Comparison of ENCODE assay signal across 9 cellular contexts in the genomic region with DNA sequence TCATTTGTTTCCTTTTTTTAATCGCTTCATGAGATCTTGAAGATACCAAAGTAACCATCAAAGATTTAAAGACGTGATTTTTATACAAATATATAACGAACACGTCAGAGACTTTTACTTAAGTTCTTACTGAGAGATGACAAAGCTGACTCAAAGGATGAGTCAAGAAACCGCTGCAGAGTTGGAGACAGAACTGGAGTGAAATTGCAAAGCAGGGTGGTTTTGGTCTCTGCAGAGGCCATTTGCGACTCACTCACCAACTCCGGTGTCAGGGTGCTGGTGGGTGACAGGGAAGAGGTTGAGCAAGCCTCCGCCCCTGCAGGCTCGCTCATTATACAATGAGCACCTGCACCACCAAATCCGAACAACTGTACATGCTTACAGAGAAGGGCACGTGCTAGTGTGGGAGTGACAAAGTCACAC.
A peak's percentile ranks its signal among the peaks of the same experiment; 100 is the strongest.
DNase-seq lines count a peak whose midpoint lies in the region; ATAC-seq and TF ChIP-seq lines count a peak whose summit lies in the region.
"Had no signal": no experiment of that assay in that cellular context is flagged by ENCODE, and none has a peak within 500 bp of the region (broad histone marks: within the 10 kb centered on the region; RNA-seq: fewer than 3 reads in every experiment).

No MANE protein-coding gene starts in this region.

- H3K27me3 Mint-ChIP-seq in activated T-helper 1 cell treated with anti-CD3 and anti-CD28 coated beads, Interleukin-12 subunit alpha, Interleukin-12 subunit beta, Interleukin-2, Interleukin-4 antibody, amounts not matched to agents 30 ng/mL and 10 ng/mL and 1 ng/mL, durations not matched to agents 14 hours and 24 hours and 36 hours (ENCODE audit: insufficient read depth) = no peaks in the 10 kb centered on the region
- peaks cover 8% of the 10 kb centered on the region for H3K27me3 Mint-ChIP-seq in neural progenitor cell (ENCODE audit: insufficient read depth, low read depth)

- H4K20me1 ChIP-seq in neural progenitor cell (ENCODE audit: low read depth) = no peaks in the 10 kb centered on the region

- H3K36me3 ChIP-seq in BJ (ENCODE audit: control insufficient read depth, insufficient read depth, low read length) = peaks cover 21% of the 10 kb centered on the region
- peaks cover 98% of the 10 kb centered on the region for H3K36me3 ChIP-seq in KOPT-K1 (ENCODE audit: insufficient read depth, low read length)
- H3K36me3 ChIP-seq in neural progenitor cell = no peaks in the 10 kb centered on the region

- ATAC-seq in HG03432 (IDR thresholded peaks at IDR 0.05; ENCODE audit: unreplicated experiment) = no peak

- H3K79me2 ChIP-seq in neural progenitor cell (ENCODE audit: low read depth) = no peaks in the 10 kb centered on the region

- POLR2A ChIA-PET in BJ (lab: Charles Lee) = no interaction called here

- no peak overlapping the region for H3K4me3 Mint-ChIP-seq in activated T-helper 1 cell treated with anti-CD3 and anti-CD28 coated beads, Interleukin-12 subunit alpha, Interleukin-12 subunit beta, Interleukin-2, Interleukin-4 antibody, amounts not matched to agents 30 ng/mL and 10 ng/mL and 1 ng/mL, durations not matched to agents 14 hours and 24 hours and 36 hours
- no peak overlapping the region for H3K4me3 Mint-ChIP-seq in neural progenitor cell
- H3K4me3 Mint-ChIP-seq: nephron had no signal

- no peak overlapping the region for H3K9ac ChIP-seq in neural progenitor cell

- H3K4me2 ChIP-seq in neural progenitor cell = no peak overlapping the region

- peaks cover 12% of the 10 kb centered on the region for H3F3A ChIP-seq in neural progenitor cell (ENCODE audit: low read depth)

- H3K4me1 Mint-ChIP-seq in activated T-helper 1 cell treated with anti-CD3 and anti-CD28 coated beads, Interleukin-12 subunit alpha, Interleukin-12 subunit beta, Interleukin-2, Interleukin-4 antibody, amounts not matched to agents 30 ng/mL and 10 ng/mL and 1 ng/mL, durations not matched to agents 14 hours and 24 hours and 36 hours (ENCODE audit: low read depth) = peaks cover 7% of the 10 kb centered on the region
- H3K4me1 Mint-ChIP-seq in neural progenitor cell = peaks cover 18% of the 10 kb centered on the region
- H3K4me1 Mint-ChIP-seq: nephron had no signal

- H3K9me3 Mint-ChIP-seq in activated T-helper 1 cell treated with anti-CD3 and anti-CD28 coated beads, Interleukin-12 subunit alpha, Interleukin-12 subunit beta, Interleukin-2, Interleukin-4 antibody, amounts not matched to agents 30 ng/mL and 10 ng/mL and 1 ng/mL, durations not matched to agents 14 hours and 24 hours and 36 hours = no peaks in the 10 kb centered on the region
- H3K9me3 Mint-ChIP-seq in neural progenitor cell = peaks cover 3% of the 10 kb centered on the region
- H3K9me3 Mint-ChIP-seq: nephron had no signal

- H3K4me3 ChIP-seq in BJ (ENCODE audit: low read depth, low read length) = no peak overlapping the region
- no peak overlapping the region for H3K4me3 ChIP-seq in neural progenitor cell

- no peak for TF ChIP-seq CTCF in BJ (IDR thresholded peaks at IDR 0.05; ENCODE audit: insufficient read depth, low read depth, low read length)
- no peak for TF ChIP-seq CTCF in neural progenitor cell (IDR thresholded peaks at IDR 0.05)

- intact Hi-C loops in activated T-helper 1 cell treated with anti-CD3 and anti-CD28 coated beads, Interleukin-12 subunit alpha, Interleukin-12 subunit beta, Interleukin-2, Interleukin-4 antibody, amounts not matched to agents 30 ng/mL and 10 ng/mL and 1 ng/mL, durations not matched to agents 14 hours and 24 hours and 36 hours (cut with micrococcal nuclease) = no loop called here

- peaks cover 11% of the 10 kb centered on the region for H3K4me1 ChIP-seq in neural progenitor cell

- H3K27ac Mint-ChIP-seq in activated T-helper 1 cell treated with anti-CD3 and anti-CD28 coated beads, Interleukin-12 subunit alpha, Interleukin-12 subunit beta, Interleukin-2, Interleukin-4 antibody, amounts not matched to agents 30 ng/mL and 10 ng/mL and 1 ng/mL, durations not matched to agents 14 hours and 24 hours and 36 hours = peak overlapping the region; percentile 11
- H3K27ac Mint-ChIP-seq in neural progenitor cell = peak overlapping the region; percentile 42
- H3K27ac Mint-ChIP-seq: nephron had no signal

- no peaks in the 10 kb centered on the region for H3K9me3 ChIP-seq in KOPT-K1 (ENCODE audit: insufficient read depth, low read length, poor library complexity, severe bottlenecking)
- no peaks in the 10 kb centered on the region for H3K9me3 ChIP-seq in neural progenitor cell (ENCODE audit: low read depth)

- H2AFZ ChIP-seq in neural progenitor cell (replicated peaks) = no peak overlapping the region

- H3K27ac ChIP-seq in KOPT-K1 (ENCODE audit: low read depth, low read length, poor library complexity, severe bottlenecking) (peak overlapping the region; percentile 11), neural progenitor cell (no peak overlapping the region)

- DNase-seq in BJ (ENCODE audit: low read depth) (peak; percentile 59), neural progenitor cell (ENCODE audit: low spot score) (no peak), NCI-H748 treated with DMSO at 0.1 percent for 48 hours (lab: John Stamatoyannopoulos, UW) (no peak), NCI-H2107 treated with DMSO at 0.1 percent for 48 hours (lab: John Stamatoyannopoulos, UW; ENCODE audit: unreplicated experiment) (no peak), globus pallidus (ENCODE audit: low spot score) (no peak)
- no peak for DNase-seq in activated T-helper 1 cell treated with anti-CD3 and anti-CD28 coated beads, Interleukin-12 subunit alpha, Interleukin-12 subunit beta, Interleukin-2, Interleukin-4 antibody, amounts not matched to agents 30 ng/mL and 10 ng/mL and 1 ng/mL, durations not matched to agents 14 hours and 24 hours and 36 hours (ENCODE audit: low spot score)

- H3K36me3 Mint-ChIP-seq in activated T-helper 1 cell treated with anti-CD3 and anti-CD28 coated beads, Interleukin-12 subunit alpha, Interleukin-12 subunit beta, Interleukin-2, Interleukin-4 antibody, amounts not matched to agents 30 ng/mL and 10 ng/mL and 1 ng/mL, durations not matched to agents 14 hours and 24 hours and 36 hours (ENCODE audit: low read depth) = peaks cover 6% of the 10 kb centered on the region
- H3K36me3 Mint-ChIP-seq in neural progenitor cell = peaks cover 42% of the 10 kb centered on the region

- no peaks in the 10 kb centered on the region for H3K27me3 ChIP-seq in BJ (ENCODE audit: control insufficient read depth, insufficient read depth, low read length)
- H3K27me3 ChIP-seq in neural progenitor cell = no peaks in the 10 kb centered on the region

- CTCF ChIA-PET in BJ (lab: Yijun Ruan, JAX) = no interaction called here
